Comparison of ENCODE assay signal across 8 cellular contexts in the genomic region with DNA sequence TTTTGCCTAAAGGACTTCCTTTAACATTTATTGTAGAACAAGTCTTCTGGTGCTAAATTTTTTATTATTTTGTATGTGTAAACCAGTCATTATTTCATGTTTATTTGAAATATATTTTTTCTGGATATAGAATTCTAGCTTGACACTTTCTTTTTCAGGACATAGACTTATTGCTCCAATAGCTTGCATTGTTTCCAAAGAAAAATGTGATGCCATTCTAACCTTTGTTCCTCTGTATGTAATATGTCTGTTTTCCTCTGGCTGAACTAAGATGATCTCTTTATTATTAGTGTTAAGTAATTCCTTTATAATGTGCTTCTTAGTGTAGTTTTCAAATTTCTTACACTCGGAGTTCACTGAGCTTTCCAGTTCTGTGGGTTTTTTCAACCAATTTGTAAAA.
"Had no signal": no experiment of that assay in that cellular context is flagged by ENCODE, and none has a peak within 500 bp of the region (broad histone marks: within the 10 kb centered on the region; RNA-seq: fewer than 3 reads in every experiment).

No MANE protein-coding gene starts in this region.

- FAIRE-seq: G401.6, GM12878, GM12891, GM12892, GM18507, GM19239 had no signal

- DNase-seq: GDM1, GF-D8 had no signal

- H3K4me3 ChIP-seq: GM12878 had no signal
